8 cellular contexts compared by ENCODE assay signal in the genomic region with DNA sequence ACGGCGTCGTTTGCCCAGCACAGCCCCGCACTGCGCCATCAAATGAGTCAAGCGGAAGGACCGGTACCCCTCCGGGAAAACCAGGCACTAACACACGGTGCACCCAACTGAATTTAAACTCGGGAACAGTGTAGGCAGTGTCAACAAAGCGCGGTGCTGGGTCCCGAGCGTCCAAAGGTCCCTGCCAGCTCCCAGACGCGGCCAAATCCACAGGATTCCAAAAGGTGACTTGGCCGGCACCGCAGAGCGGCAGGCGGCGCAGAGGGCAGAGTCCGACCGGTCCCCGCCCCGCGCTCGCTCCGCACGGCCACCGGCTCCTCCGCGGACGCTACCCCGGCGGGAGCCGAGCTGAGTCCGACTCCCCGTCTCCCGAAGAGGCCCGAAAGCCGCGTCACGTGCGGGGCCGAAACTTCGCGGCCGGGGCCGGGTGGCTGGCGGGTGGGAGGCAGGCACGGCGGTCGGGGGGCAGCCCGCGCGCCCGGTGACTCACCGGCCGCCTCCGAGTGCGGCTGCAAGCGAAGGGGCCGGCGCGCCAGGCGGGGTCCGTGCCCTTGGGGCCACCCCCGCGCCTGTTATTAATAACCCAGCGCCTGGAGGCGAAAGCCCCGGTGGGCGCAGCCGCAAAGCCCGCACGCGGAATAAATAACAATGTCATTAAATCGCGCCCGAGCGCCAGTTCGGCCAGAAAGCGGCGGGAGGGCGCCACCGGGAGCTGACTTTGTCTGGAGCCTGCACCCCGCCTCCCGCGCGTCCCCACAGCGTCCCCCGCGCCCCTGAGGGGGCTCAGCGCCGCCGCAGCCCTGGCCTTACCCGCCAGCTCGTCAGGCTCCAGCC. TPM values are rescaled to one million over a fixed set of nuclear protein-coding genes. Genes with fewer than 3 reads are reported as not detected.
DNase-seq lines count a peak whose midpoint lies in the region; ATAC-seq and TF ChIP-seq lines count a peak whose summit lies in the region.

No MANE protein-coding gene starts in this region.

- peaks cover 4 to 19% (median 8%) of the 10 kb centered on the region in 4 donors for H3K4me1 Mint-ChIP-seq in CD4-positive, CD25-positive, alpha-beta regulatory T cell
- H3K4me1 Mint-ChIP-seq in activated naive CD4-positive, alpha-beta T cell treated with anti-CD3 and anti-CD28 coated beads, Interleukin-2, amount 10 ng/mL, durations not matched to agents 7 days and 5 days: peaks cover 9% of the 10 kb centered on the region

- H3K27me3 ChIP-seq in CD4-positive, CD25-positive, alpha-beta regulatory T cell (ENCODE audit: control insufficient read depth, insufficient read depth, low read length): peaks cover 37% of the 10 kb centered on the region
- H3K27me3 ChIP-seq in neuron (ENCODE audit: insufficient read depth, low read length) (no peaks in the 10 kb centered on the region), uterus (no peaks in the 10 kb centered on the region)

- peak; percentile 42 to 50 for ATAC-seq in CD4-positive, CD25-positive, alpha-beta regulatory T cell (ENCODE audit: low read depth in 2 of 2)
- ATAC-seq in GM18907 (IDR thresholded peaks at IDR 0.05; ENCODE audit: unreplicated experiment): peak; percentile 48
- ATAC-seq in HG03095 (IDR thresholded peaks at IDR 0.05; ENCODE audit: unreplicated experiment): peak; percentile 38

- DNase-seq in CD4-positive, CD25-positive, alpha-beta regulatory T cell: no peak
- DNase-seq in NCI-H69 (lab: John Stamatoyannopoulos, UW): peak; percentile 99
- DNase-seq in activated naive CD4-positive, alpha-beta T cell treated with anti-CD3 and anti-CD28 coated beads, Interleukin-2, amount 10 ng/mL, durations not matched to agents 7 days and 5 days: peak; percentile 29
- DNase-seq in glomerular visceral epithelial cell (ENCODE audit: extremely low spot score): peak; percentile 65
- peak; percentile 60 to 61 for DNase-seq in uterus

- CTCF ChIA-PET in activated naive CD4-positive, alpha-beta T cell treated with anti-CD3 and anti-CD28 coated beads, Interleukin-2, amount 10 ng/mL, durations not matched to agents 7 days and 5 days (lab: Charles Lee): no interaction called here

- H3K36me3 ChIP-seq in CD4-positive, CD25-positive, alpha-beta regulatory T cell (ENCODE audit: control insufficient read depth, insufficient read depth, low read length): no peaks in the 10 kb centered on the region
- H3K36me3 ChIP-seq in neuron (ENCODE audit: insufficient read depth, low read length) (no peaks in the 10 kb centered on the region), uterus (no peaks in the 10 kb centered on the region)

- peaks cover 62% of the 10 kb centered on the region for H3K27me3 Mint-ChIP-seq in CD4-positive, CD25-positive, alpha-beta regulatory T cell
- H3K27me3 Mint-ChIP-seq in activated naive CD4-positive, alpha-beta T cell treated with anti-CD3 and anti-CD28 coated beads, Interleukin-2, amount 10 ng/mL, durations not matched to agents 7 days and 5 days: peaks cover 58% of the 10 kb centered on the region

- H3K4me3 ChIP-seq in CD4-positive, CD25-positive, alpha-beta regulatory T cell (ENCODE audit: low read depth, low read length): no peak overlapping the region
- peak overlapping the region; percentile 92 for H3K4me3 ChIP-seq in neuron (ENCODE audit: low read length)
- H3K4me3 ChIP-seq in uterus: peak overlapping the region; percentile 55 to 91

- peaks cover 0 to 2% of the 10 kb centered on the region in 2 experiments for H3K9me3 ChIP-seq in CD4-positive, CD25-positive, alpha-beta regulatory T cell (ENCODE audit: control insufficient read depth in 2 of 2, low read length in 2 of 2)
- H3K9me3 ChIP-seq in neuron (ENCODE audit: low read length): no peaks in the 10 kb centered on the region
- no peaks in the 10 kb centered on the region for H3K9me3 ChIP-seq in uterus

- peak in 1 of 4 experiments; percentile 4 for TF ChIP-seq CTCF in uterus (IDR thresholded peaks at IDR 0.05)

- peak overlapping the region; percentile 62 to 90 (median 80) for H3K4me3 Mint-ChIP-seq in CD4-positive, CD25-positive, alpha-beta regulatory T cell
- peak overlapping the region; percentile 80 for H3K4me3 Mint-ChIP-seq in activated naive CD4-positive, alpha-beta T cell treated with anti-CD3 and anti-CD28 coated beads, Interleukin-2, amount 10 ng/mL, durations not matched to agents 7 days and 5 days

- H3K36me3 Mint-ChIP-seq in CD4-positive, CD25-positive, alpha-beta regulatory T cell: no peaks in the 10 kb centered on the region
- peaks cover 3% of the 10 kb centered on the region for H3K36me3 Mint-ChIP-seq in activated naive CD4-positive, alpha-beta T cell treated with anti-CD3 and anti-CD28 coated beads, Interleukin-2, amount 10 ng/mL, durations not matched to agents 7 days and 5 days

- peaks cover 20% of the 10 kb centered on the region for H3K4me1 ChIP-seq in CD4-positive, CD25-positive, alpha-beta regulatory T cell (ENCODE audit: control insufficient read depth, insufficient read depth, low read length, poor library complexity, severe bottlenecking)
- peaks cover 22% of the 10 kb centered on the region for H3K4me1 ChIP-seq in neuron (ENCODE audit: insufficient read depth, low read length)
- H3K4me1 ChIP-seq in uterus: no peaks in the 10 kb centered on the region

- peak overlapping the region in 1 of 3 donors; percentile 4 for H3K27ac Mint-ChIP-seq in CD4-positive, CD25-positive, alpha-beta regulatory T cell
- no peak overlapping the region for H3K27ac Mint-ChIP-seq in activated naive CD4-positive, alpha-beta T cell treated with anti-CD3 and anti-CD28 coated beads, Interleukin-2, amount 10 ng/mL, durations not matched to agents 7 days and 5 days

- peak overlapping the region; percentile 75 for H2AFZ ChIP-seq in neuron (ENCODE audit: low read depth, low read length)

- peaks cover 0 to 2% (median 0%) of the 10 kb centered on the region in 7 donors for H3K9me3 Mint-ChIP-seq in CD4-positive, CD25-positive, alpha-beta regulatory T cell
- no peaks in the 10 kb centered on the region for H3K9me3 Mint-ChIP-seq in activated naive CD4-positive, alpha-beta T cell treated with anti-CD3 and anti-CD28 coated beads, Interleukin-2, amount 10 ng/mL, durations not matched to agents 7 days and 5 days

- intact Hi-C loops in uterus (cut with DNase I; ENCODE audit: low total_unique reads): no loop called here

- TF ChIP-seq POLR2A in uterus (IDR thresholded peaks at IDR 0.05): no peak

- no peak overlapping the region for H3K27ac ChIP-seq in CD4-positive, CD25-positive, alpha-beta regulatory T cell (ENCODE audit: insufficient read depth, low read length, poor library complexity, severe bottlenecking)
- peak overlapping the region; percentile 96 to 97 for H3K27ac ChIP-seq in uterus

RNA-seq across cellular contexts. Expression of a gene that starts 0.8 kb away (rescaled TPM):
- 0.76 TPM for total RNA-seq in CD4-positive, CD25-positive, alpha-beta regulatory T cell
- polyA plus RNA-seq in CD4-positive, CD25-positive, alpha-beta regulatory T cell: under 1 TPM in 1 of 4 donors, not detected in 3; 0.39 TPM
- total RNA-seq in uterus: 10 to 100 TPM; 14.4 to 37.0 (median 26.5) TPM

Comparison
In these comparisons a context has a peak if more than half of its experiments do, and no peak if none do; other contexts are left out.
1. DNase-seq: peak in NCI-H69 (single experiment), activated naive CD4-positive, alpha-beta T cell treated with anti-CD3 and anti-CD28 coated beads, Interleukin-2, amount 10 ng/mL, durations not matched to agents 7 days and 5 days (single experiment), glomerular visceral epithelial cell (single experiment) and uterus (2 of 2); none in CD4-positive, CD25-positive, alpha-beta regulatory T cell (0 of 3).
2. Peak in every context shown above with its lines, with median percentiles within 50 percentile points of each other: ATAC-seq.